9 cellular contexts compared by ENCODE assay signal in genomic region chr16:25065899-25066298, GRCh38. TPM values are rescaled to one million over a fixed set of nuclear protein-coding genes. Genes with fewer than 3 reads are reported as not detected.
A peak's percentile ranks its signal among the peaks of the same experiment; 100 is the strongest.
DNase-seq lines count a peak whose midpoint lies in the region; ATAC-seq and TF ChIP-seq lines count a peak whose summit lies in the region.
"Had no signal": no experiment of that assay in that cellular context is flagged by ENCODE, and none has a peak within 500 bp of the region (broad histone marks: within the 10 kb centered on the region; RNA-seq: fewer than 3 reads in every experiment).

No MANE protein-coding gene starts in this region.

- no peaks in the 10 kb centered on the region for H3K9me3 Mint-ChIP-seq in dendritic cell treated with granulocyte-macrophage colony-stimulating factor and Interleukin-4, amounts not matched to agents 40 ng/mL and 50 ng/mL, for 4 days

- TF ChIP-seq RAD21 in IMR-90 (IDR thresholded peaks at IDR 0.05; ENCODE audit: low read length) = no peak

- H3K9me3 ChIP-seq in IMR-90 (ENCODE audit: control insufficient read depth, insufficient read depth, low read length) = no peaks in the 10 kb centered on the region

- dilution Hi-C loops in IMR-90 (cut with HindIII; ENCODE audit: low sequenced_read_pairs, unreplicated experiment) = no loop called here

- H2AFZ ChIP-seq in IMR-90 (replicated peaks; ENCODE audit: low read length, poor library complexity) = peak overlapping the region; percentile 89

- H3K9ac ChIP-seq in IMR-90 (ENCODE audit: low read depth, low read length) (no peak overlapping the region), rectal smooth muscle tissue (ENCODE audit: low read length) (no peak overlapping the region)

- H2AK9ac ChIP-seq in IMR-90 (replicated peaks; ENCODE audit: low read depth, low read length, poor library complexity) = peak overlapping the region; percentile 59

- H3K36me3 Mint-ChIP-seq in dendritic cell treated with granulocyte-macrophage colony-stimulating factor and Interleukin-4, amounts not matched to agents 40 ng/mL and 50 ng/mL, for 4 days (ENCODE audit: low read depth) = no peaks in the 10 kb centered on the region

- no peak overlapping the region for H2BK20ac ChIP-seq in IMR-90 (ENCODE audit: low read depth, low read length)

- BruUV-seq in IMR-90 (replicated peaks; lab: Mats Ljungman, UMichigan) = no TSS peak

- peak overlapping the region; percentile 83 for H3K27ac Mint-ChIP-seq in dendritic cell treated with granulocyte-macrophage colony-stimulating factor and Interleukin-4, amounts not matched to agents 40 ng/mL and 50 ng/mL, for 4 days

- H2BK15ac ChIP-seq in IMR-90 (ENCODE audit: low read depth, low read length) = peak overlapping the region; percentile 44; the same call in 1 of the 3 replicates

- H3K4me1 Mint-ChIP-seq in dendritic cell treated with granulocyte-macrophage colony-stimulating factor and Interleukin-4, amounts not matched to agents 40 ng/mL and 50 ng/mL, for 4 days (ENCODE audit: low read depth) = peaks cover 53% of the 10 kb centered on the region

- H3K23ac ChIP-seq in IMR-90 (ENCODE audit: low read depth, low read length) = no peak overlapping the region

- H3K4ac ChIP-seq in IMR-90 (ENCODE audit: low read depth, low read length) = peak overlapping the region; percentile 35; the same call in 1 of the 2 replicates

- H3K4me1 ChIP-seq in IMR-90 (ENCODE audit: control insufficient read depth, insufficient read depth, low read length) (peaks cover 8% of the 10 kb centered on the region), rectal smooth muscle tissue (ENCODE audit: control insufficient read depth, insufficient read depth, low read length) (peaks cover 4% of the 10 kb centered on the region)

- H3K36me3 ChIP-seq in IMR-90 (ENCODE audit: control insufficient read depth, insufficient read depth, low read length) = no peaks in the 10 kb centered on the region
- no peaks in the 10 kb centered on the region for H3K36me3 ChIP-seq in rectal smooth muscle tissue (ENCODE audit: control insufficient read depth, insufficient read depth, low read length)

- peaks cover 3 to 8% of the 10 kb centered on the region in 2 experiments; a peak in 2 of 4 replicates for H3K79me1 ChIP-seq in IMR-90 (ENCODE audit: low read depth in 1 of 2, low read length in 2 of 2)

- H3K14ac ChIP-seq in IMR-90 (replicated peaks; ENCODE audit: low read depth, low read length) = no peak overlapping the region

- POLR2A ChIA-PET in IMR-90 (lab: Charles Lee; ENCODE audit: unreplicated experiment) = no interaction called here

- H2AK5ac ChIP-seq in IMR-90 (ENCODE audit: low read depth, low read length) = peak overlapping the region; percentile 51; the same call in 1 of the 2 replicates

- no peaks in the 10 kb centered on the region for H3K27me3 Mint-ChIP-seq in dendritic cell treated with granulocyte-macrophage colony-stimulating factor and Interleukin-4, amounts not matched to agents 40 ng/mL and 50 ng/mL, for 4 days

- no peak overlapping the region for H3K4me3 Mint-ChIP-seq in dendritic cell treated with granulocyte-macrophage colony-stimulating factor and Interleukin-4, amounts not matched to agents 40 ng/mL and 50 ng/mL, for 4 days

- intact Hi-C loops in IMR-90 (cut with micrococcal nuclease) = no loop called here
- intact Hi-C loops in dendritic cell treated with granulocyte-macrophage colony-stimulating factor and Interleukin-4, amounts not matched to agents 40 ng/mL and 50 ng/mL, for 4 days (cut with micrococcal nuclease) = loop anchor here (2.0 kb wide), 2 partner anchors 17 to 41 kb away; no protein-coding TSS in a partner anchor

- DNase-seq in IMR-90 = no peak
- DNase-seq in GM19238 (ENCODE audit: insufficient read length, low spot score) = no peak
- DNase-seq in stimulated activated CD4-positive, alpha-beta T cell treated with anti-CD3 and anti-CD28 coated beads, Interleukin-12 subunit alpha, Interleukin-12 subunit beta, amount 100 ng/mL, for 4 hours = no peak
- DNase-seq: activated effector memory CD4-positive, alpha-beta T cell treated with anti-CD3 and anti-CD28 coated beads, Interleukin-2, amount 50 U/mL, for 16 hours had no signal

- WGBS in IMR-90 (ENCODE audit: extremely low coverage in 2 of 2, insufficient read length in 1 of 2), 2 experiments = 88% methylated on average over 8 of the region's 8 CpGs; no CpG with 5 or more reads in 1 of the 2 experiments

- no peak overlapping the region for H2BK5ac ChIP-seq in IMR-90 (ENCODE audit: low read depth, low read length, poor library complexity, severe bottlenecking)

- 0 out of 2 replicates have a peak overlapping the region, but pooled peaks have one; percentile 3 for H2BK120ac ChIP-seq in IMR-90 (ENCODE audit: low read depth, low read length)

- in situ Hi-C loops in IMR-90 (cut with MboI; ENCODE audit: low sequenced_read_pairs) = no loop called here

- no peak overlapping the region for H3K56ac ChIP-seq in IMR-90 (ENCODE audit: extremely low read depth, insufficient read depth, low read length)

- TF ChIP-seq CTCF in GM12874 (IDR thresholded peaks at IDR 0.05; ENCODE audit: insufficient read depth, low read depth, low read length) (peak; percentile 42), IMR-90 (conservative IDR thresholded peaks at IDR 0.05; ENCODE audit: low read depth, low read length) (no peak)

- CTCF ChIA-PET in IMR-90 (lab: Yijun Ruan, JAX) = no interaction called here

- no peak overlapping the region for H3K4me3 ChIP-seq in IMR-90 (ENCODE audit: insufficient read depth, low read depth, low read length)
- no peak overlapping the region for H3K4me3 ChIP-seq in rectal smooth muscle tissue (ENCODE audit: low read length)

- peak overlapping the region; percentile 84 to 96; a peak in 3 of 4 replicates for H4K8ac ChIP-seq in IMR-90 (ENCODE audit: low read depth in 2 of 2, low read length in 2 of 2)

- ATAC-seq in IMR-90 (ENCODE audit: low read depth) (no peak), HG03520 (IDR thresholded peaks at IDR 0.05; ENCODE audit: unreplicated experiment) (no peak), GM21576 (IDR thresholded peaks at IDR 0.05; ENCODE audit: unreplicated experiment) (no peak)

- no peak for TF ChIP-seq POLR2A in IMR-90 (IDR thresholded peaks at IDR 0.05; ENCODE audit: low read depth, low read length)

- no peak overlapping the region for H3K27ac ChIP-seq in IMR-90 (ENCODE audit: insufficient read depth, low read length)
- peak overlapping the region; percentile 86 for H3K27ac ChIP-seq in rectal smooth muscle tissue (ENCODE audit: low read depth, low read length)

- H4K5ac ChIP-seq in IMR-90 (ENCODE audit: low read depth, low read length) = peak overlapping the region; percentile 94; the same call in 1 of the 2 replicates

- no peak overlapping the region for H3K18ac ChIP-seq in IMR-90 (ENCODE audit: low read depth, low read length)

- no peak overlapping the region for H4K91ac ChIP-seq in IMR-90 (ENCODE audit: insufficient read depth, low read depth, low read length)

- H3K27me3 ChIP-seq in IMR-90 (ENCODE audit: control insufficient read depth, insufficient read depth, low read length) (no peaks in the 10 kb centered on the region), rectal smooth muscle tissue (ENCODE audit: control insufficient read depth, insufficient read depth, low read length) (no peaks in the 10 kb centered on the region)

- no peaks in the 10 kb centered on the region; the same call in 1 of the 2 replicates for H4K20me1 ChIP-seq in IMR-90 (ENCODE audit: insufficient read depth, low read length)

- H3K9me1 ChIP-seq in IMR-90 (ENCODE audit: insufficient read depth, low read length) = peaks cover 14% of the 10 kb centered on the region

- no peak overlapping the region for H3K4me2 ChIP-seq in IMR-90 (ENCODE audit: low read depth, low read length)

TF ChIP-seq in IMR-90, 13 proteins besides CTCF, POLR2A, EP300 and RAD21:
- TF ChIP-seq ELK1 (IDR thresholded peaks at IDR 0.05; ENCODE audit: borderline replicate concordance, low read depth, low read length) (no peak), MAZ (IDR thresholded peaks at IDR 0.05; ENCODE audit: borderline replicate concordance, low read depth, low read length) (no peak), USF2 (IDR thresholded peaks at IDR 0.05; ENCODE audit: low read depth, low read length) (no peak), BHLHE40 (IDR thresholded peaks at IDR 0.05; ENCODE audit: low read depth, low read length) (no peak), RCOR1 (IDR thresholded peaks at IDR 0.05; ENCODE audit: insufficient replicate concordance, low read length) (no peak), CHD1 (IDR thresholded peaks at IDR 0.05; ENCODE audit: low read depth, low read length) (no peak)

RNA-seq across cellular contexts. Expression of gene LCMT1, which starts 45.6 kb away (rescaled TPM):
- 60.0 and 60.4 TPM in 2 replicates for total RNA-seq in IMR-90 (2012; rRNA removed)
- polyA plus RNA-seq in IMR-90 (2012; rRNA removed) = 30.5 and 33.1 TPM in 2 replicates
- polyA plus RNA-seq in IMR-90 (2012; cell fraction: cytosol; rRNA removed) = 19.3 and 26.9 TPM in 2 replicates
- 12.0 and 37.3 TPM in 2 replicates for polyA plus RNA-seq in IMR-90 (2012; cell fraction: nucleus; rRNA removed; ENCODE audit: low replicate concordance)

RNA-seq across cellular contexts. Expression of gene ARHGAP17, which starts 50.7 kb away (rescaled TPM):
- total RNA-seq in IMR-90 (2012; rRNA removed) = 27.6 and 29.4 TPM in 2 replicates
- 60.1 and 65.0 TPM in 2 replicates for polyA plus RNA-seq in IMR-90 (2012; rRNA removed)
- polyA plus RNA-seq in IMR-90 (2012; cell fraction: cytosol; rRNA removed) = 40.0 and 40.7 TPM in 2 replicates
- polyA plus RNA-seq in IMR-90 (2012; cell fraction: nucleus; rRNA removed; ENCODE audit: low replicate concordance) = 81.6 and 132 TPM in 2 replicates
